In the genomic region with DNA sequence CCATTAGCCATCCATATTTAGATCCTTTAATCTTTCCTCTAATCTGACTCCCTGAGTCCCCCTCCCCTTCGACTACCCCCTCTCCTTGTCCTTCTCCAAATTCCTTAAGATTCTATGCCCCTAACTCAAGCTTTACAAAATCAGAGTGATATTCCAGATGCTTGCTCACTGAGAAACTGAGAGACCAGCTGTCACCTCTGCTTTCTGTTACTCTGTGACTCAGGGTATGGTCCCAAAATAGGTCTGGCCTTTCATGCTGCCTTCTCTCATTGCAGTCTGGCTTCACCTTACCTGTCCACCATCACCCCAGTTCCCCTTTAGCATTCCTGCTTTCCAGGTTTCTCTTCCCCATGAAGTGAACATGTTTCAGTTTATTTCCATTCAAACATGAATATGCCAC, we compare ENCODE assay signal across 11 cellular contexts.
DNase-seq lines count a peak whose midpoint lies in the region; ATAC-seq and TF ChIP-seq lines count a peak whose summit lies in the region.
"Had no signal": no experiment of that assay in that cellular context is flagged by ENCODE, and none has a peak within 500 bp of the region (broad histone marks: within the 10 kb centered on the region; RNA-seq: fewer than 3 reads in every experiment).

No MANE protein-coding gene starts in this region.

- peak; percentile 67 for ATAC-seq in HG02798 (IDR thresholded peaks at IDR 0.05; ENCODE audit: poor library complexity, unreplicated experiment)
- peak; percentile 68 to 72 for ATAC-seq in stimulated activated naive B cell treated with anti-CD40 and anti-IgM and Interleukin-4, amounts not matched to agents 10 μg/mL and 1 μg/mL and 100 μg/mL, for 72 hours (replicated peaks)
- ATAC-seq: left lobe of liver had no signal

- H3K27ac Mint-ChIP-seq in stimulated activated naive B cell treated with anti-CD40 and anti-IgM and Interleukin-4, amounts not matched to agents 10 μg/mL and 1 μg/mL and 100 μg/mL, for 72 hours = peak overlapping the region; percentile 25
- no peak overlapping the region for H3K27ac Mint-ChIP-seq in HFFc6

- DNase-seq in cardiac muscle cell (ENCODE audit: low read depth in 1 of 2, low spot score in 1 of 2) (no peak), right atrium auricular region (ENCODE audit: low spot score) (no peak), SK-N-MC (ENCODE audit: low read depth, low spot score) (no peak), HFFc6 (no peak), activated gamma-delta T cell treated with Interleukin-2 at 50 U/mL for 16 hours (no peak)
- DNase-seq in stimulated activated naive B cell treated with anti-CD40 and anti-IgM and Interleukin-4, amounts not matched to agents 10 μg/mL and 1 μg/mL and 100 μg/mL, for 72 hours = peak; percentile 8
- DNase-seq in central memory CD4-positive, alpha-beta T cell = no peak
- DNase-seq: amniotic stem cell, NCI-H1092 had no signal

- H3K36me3 Mint-ChIP-seq in stimulated activated naive B cell treated with anti-CD40 and anti-IgM and Interleukin-4, amounts not matched to agents 10 μg/mL and 1 μg/mL and 100 μg/mL, for 72 hours = peaks cover 2 to 3% of the 10 kb centered on the region in 2 donors
- H3K36me3 Mint-ChIP-seq in HFFc6 (ENCODE audit: low read depth) = no peaks in the 10 kb centered on the region

- H3K4me1 Mint-ChIP-seq in stimulated activated naive B cell treated with anti-CD40 and anti-IgM and Interleukin-4, amounts not matched to agents 10 μg/mL and 1 μg/mL and 100 μg/mL, for 72 hours = peaks cover 40 to 75% of the 10 kb centered on the region in 2 donors
- peaks cover 6% of the 10 kb centered on the region; the same call in 1 of the 2 replicates for H3K4me1 Mint-ChIP-seq in HFFc6 (ENCODE audit: low read depth)

- H3K4me3 Mint-ChIP-seq in stimulated activated naive B cell treated with anti-CD40 and anti-IgM and Interleukin-4, amounts not matched to agents 10 μg/mL and 1 μg/mL and 100 μg/mL, for 72 hours = peak overlapping the region; percentile 15 to 31
- no peak overlapping the region for H3K4me3 Mint-ChIP-seq in HFFc6

- peaks cover 2 to 4% of the 10 kb centered on the region in 2 donors for H3K9me3 Mint-ChIP-seq in stimulated activated naive B cell treated with anti-CD40 and anti-IgM and Interleukin-4, amounts not matched to agents 10 μg/mL and 1 μg/mL and 100 μg/mL, for 72 hours
- H3K9me3 Mint-ChIP-seq in HFFc6 = peaks cover 3% of the 10 kb centered on the region; the same call in 1 of the 2 replicates

- peak overlapping the region; percentile 91 for H3K27ac ChIP-seq in cardiac muscle cell
- H3K27ac ChIP-seq in right atrium auricular region = peak overlapping the region in 1 of 2 donors; percentile 62
- peak overlapping the region; percentile 44; the same call in 1 of the 2 replicates for H3K27ac ChIP-seq in SK-N-MC

- H3K27me3 ChIP-seq in cardiac muscle cell (no peaks in the 10 kb centered on the region), right atrium auricular region (no peaks in the 10 kb centered on the region)

- H3K36me3 ChIP-seq in cardiac muscle cell (no peaks in the 10 kb centered on the region), right atrium auricular region (no peaks in the 10 kb centered on the region), SK-N-MC (ENCODE audit: insufficient read depth, low read length) (no peaks in the 10 kb centered on the region)

- no peak overlapping the region for H3K9ac ChIP-seq in SK-N-MC (ENCODE audit: insufficient read length)

- H3K27me3 Mint-ChIP-seq in stimulated activated naive B cell treated with anti-CD40 and anti-IgM and Interleukin-4, amounts not matched to agents 10 μg/mL and 1 μg/mL and 100 μg/mL, for 72 hours = no peaks in the 10 kb centered on the region
- peaks cover 14% of the 10 kb centered on the region for H3K27me3 Mint-ChIP-seq in HFFc6 (ENCODE audit: insufficient read depth)

- H3K4me3 ChIP-seq in cardiac muscle cell (no peak overlapping the region), right atrium auricular region (no peak overlapping the region), SK-N-MC (no peak overlapping the region)

- H3K4me1 ChIP-seq in cardiac muscle cell (ENCODE audit: low read depth) (peaks cover 61% of the 10 kb centered on the region), right atrium auricular region (peaks cover 0 to 12% of the 10 kb centered on the region in 2 donors)

- TF ChIP-seq CTCF in cardiac muscle cell (IDR thresholded peaks at IDR 0.05; ENCODE audit: low read depth, low read length) = no peak
- no peak for TF ChIP-seq CTCF in right atrium auricular region (IDR thresholded peaks at IDR 0.05)
- TF ChIP-seq CTCF in HFFc6 (IDR thresholded peaks at IDR 0.05) = no peak

- H3K9me3 ChIP-seq in cardiac muscle cell (ENCODE audit: low read depth) (no peaks in the 10 kb centered on the region), right atrium auricular region (no peaks in the 10 kb centered on the region), SK-N-MC (ENCODE audit: low read depth, low read length) (no peaks in the 10 kb centered on the region)
